In the genomic region with DNA sequence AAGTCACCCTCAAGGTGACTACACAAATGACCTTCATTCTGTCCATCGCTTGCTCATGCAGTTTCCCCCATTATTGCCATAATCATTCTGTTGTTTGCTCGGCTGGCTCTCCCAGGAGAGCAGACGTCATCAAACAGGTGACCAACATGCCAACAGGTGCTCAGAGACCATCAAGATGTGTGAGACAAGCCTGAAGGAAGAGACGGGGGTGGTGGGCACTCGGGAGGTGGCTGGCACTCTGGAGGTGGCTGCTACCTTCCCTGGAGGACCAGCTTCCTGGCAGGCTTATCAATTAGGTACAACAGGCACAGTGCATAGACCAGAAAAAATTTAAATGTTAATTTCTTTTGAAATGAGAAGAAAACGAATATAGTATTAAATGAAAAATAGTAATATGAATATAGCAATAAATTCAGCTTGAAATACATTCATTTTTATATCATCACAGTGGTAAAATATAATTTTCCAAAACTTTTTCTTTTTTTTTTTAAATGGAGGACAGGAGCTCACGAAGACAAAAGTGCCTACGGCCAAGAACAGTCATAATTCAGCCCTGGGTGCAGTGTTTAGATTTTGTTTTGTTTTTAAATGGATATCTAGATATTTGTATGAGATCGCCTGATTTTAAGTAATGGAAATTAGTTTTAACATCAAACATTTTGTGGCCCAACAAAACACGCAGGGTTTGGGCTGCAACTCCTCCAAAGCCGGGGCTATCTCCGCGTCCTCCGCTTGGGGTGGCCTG, we compare ENCODE assay signal across 8 cellular contexts. TPM values are rescaled to one million over a fixed set of nuclear protein-coding genes. Genes with fewer than 3 reads are reported as not detected.
DNase-seq lines count a peak whose midpoint lies in the region; ATAC-seq and TF ChIP-seq lines count a peak whose summit lies in the region.

No MANE protein-coding gene starts in this region.

- peak in 1 of 5 donors; percentile 77 for DNase-seq in CD4-positive, alpha-beta memory T cell
- DNase-seq in activated B cell treated with CpG ODN at 0.5 μM for 24 hours (no peak), glutamatergic neuron (no peak), gastrocnemius medialis (peak in 1 of 2 donors; percentile 32), dedifferentiated amniotic fluid mesenchymal stem cell (ENCODE audit: extremely low spot score) (no peak), mucosa of gallbladder (ENCODE audit: low spot score) (no peak)

- peak overlapping the region; percentile 51 for H2AFZ ChIP-seq in KMS-11 (ENCODE audit: low read depth)

- H3K4me2 ChIP-seq in KMS-11, result peak overlapping the region; percentile 62

- H3K79me2 ChIP-seq in KMS-11 (ENCODE audit: insufficient read depth, low read depth), result no peaks in the 10 kb centered on the region

- H3K9ac ChIP-seq in KMS-11, result peak overlapping the region; percentile 98

- no peaks in the 10 kb centered on the region for H3K36me3 ChIP-seq in CD4-positive, alpha-beta memory T cell (ENCODE audit: insufficient read depth, low read length)
- H3K36me3 ChIP-seq in KMS-11 (ENCODE audit: insufficient read depth), result no peaks in the 10 kb centered on the region
- no peaks in the 10 kb centered on the region for H3K36me3 ChIP-seq in gastrocnemius medialis

- in situ Hi-C loops in gastrocnemius medialis (cut with MboI; ENCODE audit: low sequenced_read_pairs in 4 of 4), result loop anchor here in 1 of 4 donors (25.0 kb wide), 1 partner anchor 447 kb away; the partner anchor contains the start of gene COX7A2L

- H3K4me1 Mint-ChIP-seq in CD4-positive, alpha-beta memory T cell, result peaks cover 9 to 33% (median 17%) of the 10 kb centered on the region in 4 donors
- H3K4me1 Mint-ChIP-seq in activated B cell treated with CpG ODN at 0.5 μM for 24 hours, result peaks cover 26% of the 10 kb centered on the region
- H3K4me1 Mint-ChIP-seq in glutamatergic neuron (ENCODE audit: low read depth, unreplicated experiment), result peaks cover 12% of the 10 kb centered on the region

- H3K27me3 Mint-ChIP-seq in CD4-positive, alpha-beta memory T cell, result peaks cover 0 to 6% of the 10 kb centered on the region in 2 donors
- no peaks in the 10 kb centered on the region for H3K27me3 Mint-ChIP-seq in activated B cell treated with CpG ODN at 0.5 μM for 24 hours
- peaks cover 10% of the 10 kb centered on the region for H3K27me3 Mint-ChIP-seq in glutamatergic neuron (ENCODE audit: unreplicated experiment)

- no peak for TF ChIP-seq CTCF in KMS-11 (conservative IDR thresholded peaks at IDR 0.05; ENCODE audit: low read depth, low read length)
- TF ChIP-seq CTCF in activated B cell treated with CpG ODN at 0.5 μM for 24 hours (IDR thresholded peaks at IDR 0.05), result no peak
- TF ChIP-seq CTCF in glutamatergic neuron (IDR thresholded peaks at IDR 0.05; ENCODE audit: partially characterized antibody, unreplicated experiment), result no peak
- no peak for TF ChIP-seq CTCF in gastrocnemius medialis (IDR thresholded peaks at IDR 0.05 in 4 of 5, conservative IDR thresholded peaks at IDR 0.05 in 1 of 5)

- peaks cover 0 to 5% (median 0%) of the 10 kb centered on the region in 8 donors for H3K9me3 Mint-ChIP-seq in CD4-positive, alpha-beta memory T cell
- H3K9me3 Mint-ChIP-seq in activated B cell treated with CpG ODN at 0.5 μM for 24 hours, result no peaks in the 10 kb centered on the region
- H3K9me3 Mint-ChIP-seq in glutamatergic neuron (ENCODE audit: unreplicated experiment), result peaks cover 15% of the 10 kb centered on the region

- intact Hi-C loops in CD4-positive, alpha-beta memory T cell (cut with micrococcal nuclease), result no loop called here
- intact Hi-C loops in activated B cell treated with CpG ODN at 0.5 μM for 24 hours (cut with micrococcal nuclease), result no loop called here
- intact Hi-C loops in gastrocnemius medialis (cut with DNase I; ENCODE audit: low total_unique reads), result no loop called here

- no peaks in the 10 kb centered on the region for H3K9me3 ChIP-seq in CD4-positive, alpha-beta memory T cell (ENCODE audit: control insufficient read depth in 1 of 2, low read length in 2 of 2)
- H3K9me3 ChIP-seq in gastrocnemius medialis, result no peaks in the 10 kb centered on the region

- ATAC-seq in activated B cell treated with CpG ODN at 0.5 μM for 24 hours (ENCODE audit: low read depth) (no peak), gastrocnemius medialis (peak in 1 of 2 donors; percentile 2), GM19328 (IDR thresholded peaks at IDR 0.05; ENCODE audit: unreplicated experiment) (no peak)

- peak overlapping the region; percentile 91 to 98 (median 95) for H3K27ac Mint-ChIP-seq in CD4-positive, alpha-beta memory T cell
- H3K27ac Mint-ChIP-seq in activated B cell treated with CpG ODN at 0.5 μM for 24 hours (peak overlapping the region; percentile 84), glutamatergic neuron (ENCODE audit: unreplicated experiment) (peak overlapping the region; percentile 91)

- H3K27me3 ChIP-seq in CD4-positive, alpha-beta memory T cell (ENCODE audit: insufficient read depth, low read length), result no peaks in the 10 kb centered on the region
- H3K27me3 ChIP-seq in KMS-11 (ENCODE audit: insufficient read depth, low read depth) (no peaks in the 10 kb centered on the region), gastrocnemius medialis (no peaks in the 10 kb centered on the region)

- POLR2A ChIA-PET in CD4-positive, alpha-beta memory T cell (lab: Charles Lee; ENCODE audit: partially characterized antibody), result interaction anchor here (0.9 to 3.3 kb wide), 12 partner anchors 9 to 1553 kb away, joined by 3 to 53 read pairs (median 10); partner anchors contain the start of genes CAMKMT, LRPPRC, PREPL and THADA
- POLR2A ChIA-PET in activated B cell treated with CpG ODN at 0.5 μM for 24 hours (lab: Charles Lee), result interaction anchor here (1.1 to 4.2 kb wide), 8 partner anchors 9 to 787 kb away, joined by 3 to 146 read pairs (median 14); partner anchors contain the start of genes HAAO, THADA and ZFP36L2

- TF ChIP-seq POLR2A in gastrocnemius medialis (IDR thresholded peaks at IDR 0.05), result no peak

- H3K4me3 Mint-ChIP-seq in CD4-positive, alpha-beta memory T cell, result peak overlapping the region; percentile 76 to 87 (median 82)
- H3K4me3 Mint-ChIP-seq in activated B cell treated with CpG ODN at 0.5 μM for 24 hours (peak overlapping the region; percentile 80), glutamatergic neuron (ENCODE audit: unreplicated experiment) (peak overlapping the region; percentile 85)

- peaks cover 9% of the 10 kb centered on the region for H3K4me1 ChIP-seq in CD4-positive, alpha-beta memory T cell (ENCODE audit: insufficient read depth, low read length)
- H3K4me1 ChIP-seq in KMS-11 (ENCODE audit: low read depth, poor library complexity, severe bottlenecking) (peaks cover 20% of the 10 kb centered on the region), gastrocnemius medialis (peaks cover 18 to 20% of the 10 kb centered on the region in 2 donors)

- peak overlapping the region; percentile 81 for H3K27ac ChIP-seq in CD4-positive, alpha-beta memory T cell (ENCODE audit: low read depth, low read length)
- H3K27ac ChIP-seq in KMS-11 (peak overlapping the region; percentile 99), gastrocnemius medialis (peak overlapping the region; percentile 96 to 100 (median 98))

- H3K4me3 ChIP-seq in CD4-positive, alpha-beta memory T cell (ENCODE audit: low read length in 2 of 2), result peak overlapping the region in 1 of 2 donors; percentile 72
- H3K4me3 ChIP-seq in KMS-11 (IDR thresholded peaks at IDR 0.05; ENCODE audit: insufficient read depth, low read depth, low read length) (no peak overlapping the region), gastrocnemius medialis (peak overlapping the region; percentile 62 to 93 (median 71))

- H3K36me3 Mint-ChIP-seq in CD4-positive, alpha-beta memory T cell, result peaks cover 0 to 8% of the 10 kb centered on the region in 2 donors
- peaks cover 6% of the 10 kb centered on the region for H3K36me3 Mint-ChIP-seq in activated B cell treated with CpG ODN at 0.5 μM for 24 hours (ENCODE audit: low read depth)
- H3K36me3 Mint-ChIP-seq in glutamatergic neuron (ENCODE audit: unreplicated experiment), result no peaks in the 10 kb centered on the region

- CTCF ChIA-PET in CD4-positive, alpha-beta memory T cell (lab: Charles Lee; ENCODE audit: partially characterized antibody), result interaction anchor here (0.8 to 2.7 kb wide), 5 partner anchors 9 to 963 kb away, joined by 3 to 13 read pairs (median 4); no protein-coding TSS in a partner anchor
- CTCF ChIA-PET in activated B cell treated with CpG ODN at 0.5 μM for 24 hours (lab: Charles Lee), result interaction anchor here (1.3 kb wide), 1 partner anchor 768 kb away, joined by 4 read pairs; no protein-coding TSS in a partner anchor

- H4K20me1 ChIP-seq in KMS-11 (ENCODE audit: insufficient read depth), result no peaks in the 10 kb centered on the region

RNA-seq across cellular contexts. Expression of gene HAAO, which starts 16.9 kb away (rescaled TPM):
- under 1 TPM in 1 of 2 experiments, not detected in 1; 0.44 TPM for total RNA-seq in CD4-positive, alpha-beta memory T cell
- under 1 TPM in 1 of 2 donors, not detected in 1; 0.21 TPM for polyA plus RNA-seq in CD4-positive, alpha-beta memory T cell
- total RNA-seq in activated B cell treated with CpG ODN at 0.5 μM for 24 hours, result 11.4 TPM in 2 replicates
- total RNA-seq in glutamatergic neuron (ENCODE audit: unreplicated experiment), result not detected
- total RNA-seq in gastrocnemius medialis, result 1 to 10 TPM in 3 of 4 donors, under 1 TPM in 1; 0.53 to 2.5 (median 2.1) TPM
- total RNA-seq in mucosa of gallbladder, result 20.9 TPM

RNA-seq across cellular contexts. Expression of gene OXER1, which starts 45.4 kb away (rescaled TPM):
- not detected for total RNA-seq in CD4-positive, alpha-beta memory T cell
- not detected for polyA plus RNA-seq in CD4-positive, alpha-beta memory T cell
- total RNA-seq in activated B cell treated with CpG ODN at 0.5 μM for 24 hours (1.9 and 2.1 TPM in 2 replicates), glutamatergic neuron (ENCODE audit: unreplicated experiment) (not detected), gastrocnemius medialis (under 1 TPM in 1 of 4 donors, not detected in 3; 0.56 TPM), mucosa of gallbladder (3.7 TPM)
